11 cellular contexts compared by ENCODE assay signal in genomic region chr2:136115183-136115751, GRCh38. TPM values are rescaled to one million over a fixed set of nuclear protein-coding genes. Genes with fewer than 3 reads are reported as not detected.
A peak's percentile ranks its signal among the peaks of the same experiment; 100 is the strongest.
DNase-seq lines count a peak whose midpoint lies in the region; ATAC-seq and TF ChIP-seq lines count a peak whose summit lies in the region.
"Had no signal": no experiment of that assay in that cellular context is flagged by ENCODE, and none has a peak within 500 bp of the region (broad histone marks: within the 10 kb centered on the region; RNA-seq: fewer than 3 reads in every experiment).

No MANE protein-coding gene starts in this region.

- H3F3A ChIP-seq in SU-DHL-6 (ENCODE audit: insufficient read depth), result peaks cover 80% of the 10 kb centered on the region

- DNase-seq in activated CD8-positive, alpha-beta memory T cell treated with anti-CD3 and anti-CD28 coated beads, Interleukin-2, amount 10 ng/mL, durations not matched to agents 7 days and 5 days, result no peak
- no peak for DNase-seq in activated CD8-positive, alpha-beta memory T cell treated with anti-CD3 and anti-CD28 coated beads, Interleukin-2, amount 50 U/mL, for 4 hours
- DNase-seq in esophagus squamous epithelium (lab: John Stamatoyannopoulos, UW), result no peak
- DNase-seq in stimulated activated naive CD8-positive, alpha-beta T cell treated with anti-CD3 and anti-CD28 coated beads, Interleukin-15, amount 100 ng/mL, for 72 hours, result peak in 1 of 2 donors; percentile 48
- DNase-seq in SIG-M5 treated with dmso at 0.1 percent for 504 hours (lab: John Stamatoyannopoulos, UW; ENCODE audit: unreplicated experiment), result no peak
- no peak for DNase-seq in brain microvascular endothelial cell
- DNase-seq in NCI-H1105 (lab: John Stamatoyannopoulos, UW), result no peak
- DNase-seq: amniotic stem cell, NCI-H146 had no signal

- no peak overlapping the region for H2AFZ ChIP-seq in SU-DHL-6 (ENCODE audit: low read depth, low read length, severe bottlenecking)

- peaks cover 20% of the 10 kb centered on the region for H4K20me1 ChIP-seq in SU-DHL-6 (ENCODE audit: low read depth, low read length)

- H3K27me3 Mint-ChIP-seq in activated CD8-positive, alpha-beta memory T cell treated with anti-CD3 and anti-CD28 coated beads, Interleukin-2, amount 10 ng/mL, durations not matched to agents 7 days and 5 days, result peaks cover 4% of the 10 kb centered on the region
- H3K27me3 Mint-ChIP-seq in stimulated activated naive CD8-positive, alpha-beta T cell treated with anti-CD3 and anti-CD28 coated beads, Interleukin-15, amount 100 ng/mL, for 72 hours, result no peaks in the 10 kb centered on the region

- peak overlapping the region; percentile 89 for H3K4me3 ChIP-seq in SU-DHL-6 (ENCODE audit: insufficient read depth, low read length, poor library complexity, severe bottlenecking)
- peak overlapping the region in 3 of 4 donors; percentile 46 to 71 (median 52) for H3K4me3 ChIP-seq in esophagus squamous epithelium
- no peak overlapping the region for H3K4me3 ChIP-seq in brain microvascular endothelial cell (ENCODE audit: low read depth, low read length)

- TF ChIP-seq CTCF in SU-DHL-6 (IDR thresholded peaks at IDR 0.05; ENCODE audit: insufficient read depth, low read length, poor library complexity, severe bottlenecking) (no peak), esophagus squamous epithelium (IDR thresholded peaks at IDR 0.05) (no peak), brain microvascular endothelial cell (IDR thresholded peaks at IDR 0.05; ENCODE audit: low read depth, low read length, missing control alignments) (no peak)

- in situ Hi-C loops in brain microvascular endothelial cell (cut with HindIII; ENCODE audit: low pct_ligation_motif_present, low sequenced_read_pairs), result no loop called here

- no peak for ATAC-seq in activated CD8-positive, alpha-beta memory T cell treated with anti-CD3 and anti-CD28 coated beads, Interleukin-2, amount 10 ng/mL, durations not matched to agents 7 days and 5 days
- peak; percentile 13 for ATAC-seq in stimulated activated naive CD8-positive, alpha-beta T cell treated with anti-CD3 and anti-CD28 coated beads, Interleukin-15, amount 100 ng/mL, for 72 hours
- ATAC-seq: HCT116 had no signal

- H3K9me3 ChIP-seq in SU-DHL-6 (ENCODE audit: insufficient read depth, low read length) (no peaks in the 10 kb centered on the region), esophagus squamous epithelium (no peaks in the 10 kb centered on the region)

- H3K27ac ChIP-seq in SU-DHL-6 (ENCODE audit: low read depth, low read length) (peak overlapping the region; percentile 94), esophagus squamous epithelium (no peak overlapping the region), brain microvascular endothelial cell (no peak overlapping the region)

- H3K79me2 ChIP-seq in SU-DHL-6 (ENCODE audit: insufficient read depth, low read length), result peaks cover 39% of the 10 kb centered on the region

- 89% methylated on average over 11 to 12 of the region's 12 CpGs for WGBS in esophagus squamous epithelium, 2 donors

- H3K9me2 ChIP-seq in SU-DHL-6 (replicated peaks; ENCODE audit: insufficient read depth, low read length), result no peaks in the 10 kb centered on the region

- intact Hi-C loops in esophagus squamous epithelium (cut with DNase I), result no loop called here

- peaks cover 39% of the 10 kb centered on the region for H3K36me3 ChIP-seq in SU-DHL-6 (ENCODE audit: low read length)
- no peaks in the 10 kb centered on the region for H3K36me3 ChIP-seq in esophagus squamous epithelium
- H3K36me3 ChIP-seq in brain microvascular endothelial cell (replicated peaks), result no peaks in the 10 kb centered on the region

- H3K36me3 Mint-ChIP-seq in activated CD8-positive, alpha-beta memory T cell treated with anti-CD3 and anti-CD28 coated beads, Interleukin-2, amount 10 ng/mL, durations not matched to agents 7 days and 5 days, result peaks cover 43% of the 10 kb centered on the region

- peak overlapping the region; percentile 33 for H3K27ac Mint-ChIP-seq in activated CD8-positive, alpha-beta memory T cell treated with anti-CD3 and anti-CD28 coated beads, Interleukin-2, amount 10 ng/mL, durations not matched to agents 7 days and 5 days
- H3K27ac Mint-ChIP-seq in stimulated activated naive CD8-positive, alpha-beta T cell treated with anti-CD3 and anti-CD28 coated beads, Interleukin-15, amount 100 ng/mL, for 72 hours, result peak overlapping the region; percentile 59 to 87

- H3K27me3 ChIP-seq in SU-DHL-6 (ENCODE audit: low read length) (no peaks in the 10 kb centered on the region), esophagus squamous epithelium (peaks cover 0 to 91% (median 7%) of the 10 kb centered on the region in 4 donors), brain microvascular endothelial cell (replicated peaks) (peaks cover 42% of the 10 kb centered on the region)

- H3K4me3 Mint-ChIP-seq in activated CD8-positive, alpha-beta memory T cell treated with anti-CD3 and anti-CD28 coated beads, Interleukin-2, amount 10 ng/mL, durations not matched to agents 7 days and 5 days, result peak overlapping the region; percentile 92
- H3K4me3 Mint-ChIP-seq in stimulated activated naive CD8-positive, alpha-beta T cell treated with anti-CD3 and anti-CD28 coated beads, Interleukin-15, amount 100 ng/mL, for 72 hours, result peak overlapping the region; percentile 81 to 97

- peaks cover 14 to 48% (median 35%) of the 10 kb centered on the region in 3 donors for H3K4me1 ChIP-seq in esophagus squamous epithelium

- H3K4me1 Mint-ChIP-seq in activated CD8-positive, alpha-beta memory T cell treated with anti-CD3 and anti-CD28 coated beads, Interleukin-2, amount 10 ng/mL, durations not matched to agents 7 days and 5 days, result peaks cover 39% of the 10 kb centered on the region
- H3K4me1 Mint-ChIP-seq in stimulated activated naive CD8-positive, alpha-beta T cell treated with anti-CD3 and anti-CD28 coated beads, Interleukin-15, amount 100 ng/mL, for 72 hours, result peaks cover 48% of the 10 kb centered on the region

- TF ChIP-seq POLR2A in esophagus squamous epithelium (IDR thresholded peaks at IDR 0.05), result no peak

- H3K9ac ChIP-seq in SU-DHL-6 (ENCODE audit: low read length), result peak overlapping the region; percentile 94

- peak overlapping the region; percentile 84 for H3K4me2 ChIP-seq in SU-DHL-6 (ENCODE audit: low read depth, low read length, poor library complexity, severe bottlenecking)

- H3K9me3 Mint-ChIP-seq in activated CD8-positive, alpha-beta memory T cell treated with anti-CD3 and anti-CD28 coated beads, Interleukin-2, amount 10 ng/mL, durations not matched to agents 7 days and 5 days (ENCODE audit: low read depth), result no peaks in the 10 kb centered on the region
- H3K9me3 Mint-ChIP-seq in stimulated activated naive CD8-positive, alpha-beta T cell treated with anti-CD3 and anti-CD28 coated beads, Interleukin-15, amount 100 ng/mL, for 72 hours, result no peaks in the 10 kb centered on the region

- CTCF ChIA-PET in activated CD8-positive, alpha-beta memory T cell treated with anti-CD3 and anti-CD28 coated beads, Interleukin-2, amount 10 ng/mL, durations not matched to agents 7 days and 5 days (lab: Charles Lee), result interaction anchor here (0.9 kb wide), 1 partner anchor 186 kb away, joined by 3 read pairs; no protein-coding TSS in a partner anchor

RNA-seq across cellular contexts. Expression of gene CXCR4, which starts 2.7 kb away (rescaled TPM):
- 100 to 1,000 TPM; 133 to 160 TPM for total RNA-seq in activated CD8-positive, alpha-beta memory T cell treated with anti-CD3 and anti-CD28 coated beads, Interleukin-2, amount 10 ng/mL, durations not matched to agents 7 days and 5 days
- total RNA-seq in esophagus squamous epithelium, result 10 to 100 TPM in 2 of 4 donors, 1 to 10 TPM in 2; 5.7 to 28.6 (median 10.0) TPM

Comparison
In these comparisons a context has a peak if more than half of its experiments do, and no peak if none do; other contexts are left out.
1. RNA of gene CXCR4, which starts 2.7 kb away (total RNA-seq): 133 to 160 TPM in activated CD8-positive, alpha-beta memory T cell treated with anti-CD3 and anti-CD28 coated beads, Interleukin-2, amount 10 ng/mL, durations not matched to agents 7 days and 5 days; 5.7 to 28.6 TPM in esophagus squamous epithelium; every median in the first group is over 4 times any median in the second.